Comparison of ENCODE assay signal across 25 cellular contexts in the genomic region with DNA sequence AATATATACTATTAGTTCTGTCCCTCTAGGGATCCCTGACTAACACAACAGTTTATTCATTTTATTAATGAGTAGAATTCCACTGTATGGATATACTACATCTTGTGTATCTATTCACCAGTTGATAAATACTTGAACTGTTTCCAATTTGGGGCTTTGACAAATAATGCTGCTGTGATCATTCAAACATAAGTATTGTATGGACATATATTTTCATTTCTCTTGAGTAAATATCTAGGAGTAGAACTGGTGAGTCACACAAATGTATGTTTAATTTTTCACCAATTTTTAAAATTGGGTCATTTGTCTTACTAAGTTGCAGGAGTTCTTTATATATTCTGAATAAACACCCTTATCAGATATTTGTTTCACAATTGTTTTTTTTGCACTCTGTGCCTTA.
DNase-seq lines count a peak whose midpoint lies in the region; TF ChIP-seq lines count a peak whose summit lies in the region.
"Had no signal": no experiment of that assay in that cellular context is flagged by ENCODE, and none has a peak within 500 bp of the region (broad histone marks: within the 10 kb centered on the region; RNA-seq: fewer than 3 reads in every experiment).

No MANE protein-coding gene starts in this region.

- H3K4me2 ChIP-seq in PC-9: no peak overlapping the region
- H3K4me2 ChIP-seq: BLaER1 had no signal

- no peak overlapping the region for H2AFZ ChIP-seq in PC-9

- CTCF ChIA-PET in HEK293 (lab: Yijun Ruan, JAX) (interaction anchor here (0.6 kb wide), 2 partner anchors 10 to 188 kb away, joined by 3 to 4 read pairs; no protein-coding TSS in a partner anchor), PC-9 (lab: Charles Lee) (no interaction called here)

- no TSS peak for BruUV-seq in PC-9 (replicated peaks; lab: Mats Ljungman, UMichigan)

- POLR2A ChIA-PET in HEK293 (lab: Yijun Ruan, JAX) (no interaction called here), PC-9 (lab: Charles Lee; ENCODE audit: unreplicated experiment) (no interaction called here)

- H3K36me3 ChIP-seq in HEK293 (ENCODE audit: control insufficient read depth in 2 of 2, insufficient read depth in 1 of 2, low read length in 2 of 2): no peaks in the 10 kb centered on the region
- H3K36me3 ChIP-seq in mesodermal cell (ENCODE audit: control insufficient read depth, insufficient read depth, low read length): no peaks in the 10 kb centered on the region
- no peaks in the 10 kb centered on the region for H3K36me3 ChIP-seq in PC-9 (ENCODE audit: low read depth)
- H3K36me3 ChIP-seq: BE2C, BLaER1 had no signal

- H3F3A ChIP-seq in PC-9 (ENCODE audit: insufficient read depth, low read depth): no peaks in the 10 kb centered on the region

- H3K4me3 ChIP-seq in HEK293 (ENCODE audit: low read depth, low read length): no peak overlapping the region
- no peak overlapping the region for H3K4me3 ChIP-seq in LNCaP clone FGC (ENCODE audit: low read depth, low read length)
- no peak overlapping the region for H3K4me3 ChIP-seq in mesodermal cell (ENCODE audit: extremely low read depth, insufficient read depth, low read length, poor library complexity, severe bottlenecking)
- H3K4me3 ChIP-seq in PC-9: no peak overlapping the region
- H3K4me3 ChIP-seq: BLaER1, GM12878 had no signal

- H3K79me2 ChIP-seq in PC-9 (ENCODE audit: low read depth): no peaks in the 10 kb centered on the region

- H4K20me1 ChIP-seq in PC-9 (ENCODE audit: insufficient read depth): no peaks in the 10 kb centered on the region
- H4K20me1 ChIP-seq: BLaER1 had no signal

- intact Hi-C loops in PC-9 (cut with micrococcal nuclease; ENCODE audit: unreplicated experiment): no loop called here

- TF ChIP-seq CTCF in HEK293 (tag by site-specific recombination; IDR thresholded peaks at IDR 0.05): no peak
- no peak for TF ChIP-seq CTCF in LNCaP clone FGC (IDR thresholded peaks at IDR 0.05; ENCODE audit: control insufficient read depth, extremely low read depth, insufficient read depth)
- TF ChIP-seq CTCF in VCaP (conservative IDR thresholded peaks at IDR 0.05): no peak
- TF ChIP-seq CTCF in PC-9 (conservative IDR thresholded peaks at IDR 0.05): no peak

- H3K27me3 ChIP-seq in PC-9 (ENCODE audit: insufficient read depth, low read depth): no peaks in the 10 kb centered on the region
- H3K27me3 ChIP-seq: BE2C, BLaER1 had no signal

- H3K27ac ChIP-seq in HEK293 (ENCODE audit: extremely low read depth, low read depth, low read length) (no peak overlapping the region), VCaP (peak overlapping the region; percentile 38; the same call in 1 of the 2 replicates), mesodermal cell (ENCODE audit: low read depth, low read length, severe bottlenecking) (peak overlapping the region; percentile 69), PC-9 (no peak overlapping the region)
- H3K27ac ChIP-seq: BLaER1 had no signal

- 0 out of 2 replicates have a peak, but pooled peaks cover 5% of the 10 kb centered on the region for H3K9me2 ChIP-seq in PC-9 (ENCODE audit: insufficient read depth)

- DNase-seq in LNCaP clone FGC (ENCODE audit: low read depth): peak; percentile 37
- no peak for DNase-seq in cortex of kidney (lab: John Stamatoyannopoulos, UW)
- no peak for DNase-seq in NCI-H526 treated with DMSO at 0.1 percent for 48 hours (lab: John Stamatoyannopoulos, UW)
- DNase-seq in PC-9: no peak
- no peak for DNase-seq in NCI-H748 (lab: John Stamatoyannopoulos, UW; ENCODE audit: unreplicated experiment)
- DNase-seq: 8988T; ACHN; BE2C; C1 segment of cervical spinal cord; CD4-positive, alpha-beta memory T cell; CD4-positive, CD25-positive, alpha-beta regulatory T cell; CD8-positive, alpha-beta memory T cell; COR-L47; DMS 273 treated with DMSO at 0.1 percent for 48 hours; DMS153; DMS53; DMS79; DND-41; EL; GDM1 had no signal

- H3K9me3 ChIP-seq in HEK293 (ENCODE audit: control insufficient read depth, insufficient read depth, low read depth, low read length): no peaks in the 10 kb centered on the region
- no peaks in the 10 kb centered on the region for H3K9me3 ChIP-seq in mesodermal cell (ENCODE audit: control insufficient read depth, low read length)
- no peaks in the 10 kb centered on the region for H3K9me3 ChIP-seq in PC-9 (ENCODE audit: insufficient read depth, low read depth)
- H3K9me3 ChIP-seq: BE2C, BLaER1 had no signal

- peaks cover 15% of the 10 kb centered on the region for H3K4me1 ChIP-seq in HEK293 (ENCODE audit: control insufficient read depth, insufficient read depth, low read length)
- no peaks in the 10 kb centered on the region for H3K4me1 ChIP-seq in mesodermal cell (ENCODE audit: control insufficient read depth, insufficient read depth, low read length, poor library complexity, severe bottlenecking)
- H3K4me1 ChIP-seq in PC-9 (replicated peaks; ENCODE audit: insufficient read depth): no peaks in the 10 kb centered on the region
- H3K4me1 ChIP-seq: BE2C, BLaER1 had no signal

TF ChIP-seq in HEK293, 187 proteins besides CTCF, POLR2A, EP300 and RAD21:
- TF ChIP-seq ZNF626 (tag by site-specific recombination; IDR thresholded peaks at IDR 0.05): no peak
- 0 out of 2 replicates have a peak, but pooled peaks have one; percentile 24 for TF ChIP-seq ZXDB (tag by site-specific recombination; IDR thresholded peaks at IDR 0.05)
- TF ChIP-seq ZNF843 (tag by site-specific recombination; IDR thresholded peaks at IDR 0.05): 0 out of 2 replicates have a peak, but pooled peaks have one; percentile 23
TF ChIP-seq in HEK293: peak in this region for 2.

Comparison
In these comparisons a context has a peak if more than half of its experiments do, and no peak if none do; other contexts are left out.
1. H3K27ac ChIP-seq: peak in VCaP (single experiment) and mesodermal cell (single experiment); none in HEK293 (single experiment) and PC-9 (single experiment).